ENCODE assay signal across 26 cellular contexts in genomic region chr6:78525961-78526360, GRCh38.
"Had no signal": no experiment of that assay in that cellular context is flagged by ENCODE, and none has a peak within 500 bp of the region (broad histone marks: within the 10 kb centered on the region; RNA-seq: fewer than 3 reads in every experiment).

No MANE protein-coding gene starts in this region.

- H3K36me3 Mint-ChIP-seq: activated CD8-positive, alpha-beta memory T cell treated with anti-CD3 and anti-CD28 coated beads, Interleukin-2, amount 10 ng/mL, durations not matched to agents 7 days and 5 days; activated naive CD8-positive, alpha-beta T cell; brain; WTC11 had no signal

- H3K27ac Mint-ChIP-seq: activated CD4-positive, alpha-beta T cell treated with anti-CD3 and anti-CD28 coated beads, Interleukin-2, amount 10 ng/mL, durations not matched to agents 24 days and 14 days; activated CD8-positive, alpha-beta memory T cell treated with anti-CD3 and anti-CD28 coated beads, Interleukin-2, amount 10 ng/mL, durations not matched to agents 7 days and 5 days; activated naive CD8-positive, alpha-beta T cell; activated T-cell treated with anti-CD3 and anti-CD28 coated beads, Interleukin-2, amount 50 U/mL, for 24 hours; activated T-helper 1 cell treated with anti-CD3 and anti-CD28 coated beads, Interleukin-12 subunit alpha, Interleukin-12 subunit beta, Interleukin-2, Interleukin-4 antibody, amounts not matched to agents 30 ng/mL and 10 ng/mL and 1 ng/mL, durations not matched to agents 14 hours and 24 hours and 36 hours; T-helper 17 cell; WTC11 had no signal

- H3K9me3 Mint-ChIP-seq: activated CD4-positive, alpha-beta T cell treated with anti-CD3 and anti-CD28 coated beads, Interleukin-2, amount 10 ng/mL, durations not matched to agents 24 days and 14 days; activated T-cell treated with anti-CD3 and anti-CD28 coated beads, Interleukin-2, amount 50 U/mL, for 24 hours; activated T-helper 1 cell treated with anti-CD3 and anti-CD28 coated beads, Interleukin-12 subunit alpha, Interleukin-12 subunit beta, Interleukin-2, Interleukin-4 antibody, amounts not matched to agents 30 ng/mL and 10 ng/mL and 1 ng/mL, durations not matched to agents 14 hours and 24 hours and 36 hours; WTC11 had no signal

- H3K4me3 Mint-ChIP-seq: activated CD4-positive, alpha-beta T cell treated with anti-CD3 and anti-CD28 coated beads, Interleukin-2, amount 10 ng/mL, durations not matched to agents 24 days and 14 days; activated CD8-positive, alpha-beta memory T cell treated with anti-CD3 and anti-CD28 coated beads, Interleukin-2, amount 10 ng/mL, durations not matched to agents 7 days and 5 days; activated naive CD8-positive, alpha-beta T cell; activated T-cell treated with anti-CD3 and anti-CD28 coated beads, Interleukin-2, amount 50 U/mL, for 24 hours; activated T-helper 1 cell treated with anti-CD3 and anti-CD28 coated beads, Interleukin-12 subunit alpha, Interleukin-12 subunit beta, Interleukin-2, Interleukin-4 antibody, amounts not matched to agents 30 ng/mL and 10 ng/mL and 1 ng/mL, durations not matched to agents 14 hours and 24 hours and 36 hours; central memory CD8-positive, alpha-beta T cell; T-helper 17 cell; WTC11 had no signal

- H3K4me1 Mint-ChIP-seq: activated CD4-positive, alpha-beta T cell treated with anti-CD3 and anti-CD28 coated beads, Interleukin-2, amount 10 ng/mL, durations not matched to agents 24 days and 14 days; activated CD8-positive, alpha-beta memory T cell treated with anti-CD3 and anti-CD28 coated beads, Interleukin-2, amount 10 ng/mL, durations not matched to agents 7 days and 5 days; brain; central memory CD8-positive, alpha-beta T cell; WTC11 had no signal

- H3K4me3 ChIP-seq: SJSA1 had no signal

- H3K9me3 ChIP-seq: SJSA1 had no signal

- H3K36me3 ChIP-seq: SJSA1 had no signal

- H3K27me3 Mint-ChIP-seq: activated CD4-positive, alpha-beta T cell treated with anti-CD3 and anti-CD28 coated beads, Interleukin-2, amount 10 ng/mL, durations not matched to agents 24 days and 14 days; activated CD8-positive, alpha-beta memory T cell treated with anti-CD3 and anti-CD28 coated beads, Interleukin-2, amount 10 ng/mL, durations not matched to agents 7 days and 5 days; activated naive CD8-positive, alpha-beta T cell; activated T-cell treated with anti-CD3 and anti-CD28 coated beads, Interleukin-2, amount 50 U/mL, for 24 hours; brain; central memory CD8-positive, alpha-beta T cell; T-helper 17 cell had no signal

- H3K27me3 ChIP-seq: SJSA1 had no signal

- DNase-seq: activated CD4-positive, alpha-beta T cell treated with anti-CD3 and anti-CD28 coated beads for 1 hour; activated CD4-positive, alpha-beta T cell treated with anti-CD3 and anti-CD28 coated beads, Interleukin-2, amount 10 ng/mL, durations not matched to agents 24 days and 14 days; activated CD4-positive, alpha-beta T cell treated with anti-CD3 and anti-CD28 coated beads, Interleukin-2, amount 50 U/mL, for 48 hours; activated CD8-positive, alpha-beta memory T cell treated with anti-CD3 and anti-CD28 coated beads, Interleukin-2, amount 10 ng/mL, durations not matched to agents 7 days and 5 days; activated effector memory CD4-positive, alpha-beta T cell treated with Interleukin-2 at 50 U/mL for 16 hours; activated naive CD4-positive, alpha-beta T cell treated with Interleukin-2 at 50 U/mL for 16 hours; activated T-cell treated with anti-CD3 and anti-CD28 coated beads, Interleukin-2, amount 50 U/mL, for 24 hours; aorta; NCI-H1092 treated with DMSO at 0.1 percent for 48 hours; NCI-H1417 treated with DMSO at 0.1 percent for 48 hours; NCI-H1694; NCI-H2029; NCI-H2107; NCI-H510A treated with DMSO at 0.1 percent for 48 hours; NCI-H69; SHP77; T-helper 17 cell; T-helper 9 cell had no signal

- H3K27ac ChIP-seq: KMS-11, SJSA1 had no signal

- ATAC-seq: activated CD8-positive, alpha-beta memory T cell treated with anti-CD3 and anti-CD28 coated beads, Interleukin-2, amount 10 ng/mL, durations not matched to agents 7 days and 5 days; SK-N-SH treated with all-trans-retinoic acid at 6 μM for 48 hours; T-helper 17 cell had no signal

- H3K9ac ChIP-seq: KMS-11 had no signal

- H3K4me2 ChIP-seq: KMS-11 had no signal
